In genomic region chr9:4969130-4969529, GRCh38 we compare ENCODE assay signal across 20 cellular contexts. TPM values are rescaled to one million over a fixed set of nuclear protein-coding genes. Genes with fewer than 3 reads are reported as not detected.
DNase-seq lines count a peak whose midpoint lies in the region; ATAC-seq and FAIRE-seq lines count a peak whose summit lies in the region.
"Had no signal": no experiment of that assay in that cellular context is flagged by ENCODE, and none has a peak within 500 bp of the region (broad histone marks: within the 10 kb centered on the region; RNA-seq: fewer than 3 reads in every experiment).

No MANE protein-coding gene starts in this region.

- POLR2A ChIA-PET in activated CD4-positive, alpha-beta memory T cell treated with anti-CD3 and anti-CD28 coated beads, Interleukin-2, amount 10 ng/mL, durations not matched to agents 7 days and 5 days (lab: Charles Lee), result no interaction called here

- CTCF ChIA-PET in activated CD4-positive, alpha-beta memory T cell treated with anti-CD3 and anti-CD28 coated beads, Interleukin-2, amount 10 ng/mL, durations not matched to agents 7 days and 5 days (lab: Charles Lee), result no interaction called here

- H3K4me3 Mint-ChIP-seq in activated CD4-positive, alpha-beta T cell treated with anti-CD3 and anti-CD28 coated beads, Interleukin-2, amount 10 ng/mL, durations not matched to agents 24 days and 14 days, result peak overlapping the region; percentile 34
- peak overlapping the region; percentile 12 for H3K4me3 Mint-ChIP-seq in activated naive CD4-positive, alpha-beta T cell treated with anti-CD3 and anti-CD28 coated beads, Interleukin-2, amount 50 U/mL, for 24 hours
- H3K4me3 Mint-ChIP-seq in activated CD4-positive, alpha-beta memory T cell treated with anti-CD3 and anti-CD28 coated beads, Interleukin-2, amount 10 ng/mL, durations not matched to agents 7 days and 5 days, result no peak overlapping the region
- H3K4me3 Mint-ChIP-seq: CD14-positive monocyte had no signal

- H3K27me3 Mint-ChIP-seq in activated CD4-positive, alpha-beta T cell treated with anti-CD3 and anti-CD28 coated beads, Interleukin-2, amount 10 ng/mL, durations not matched to agents 24 days and 14 days, result no peaks in the 10 kb centered on the region
- no peaks in the 10 kb centered on the region for H3K27me3 Mint-ChIP-seq in activated naive CD4-positive, alpha-beta T cell treated with anti-CD3 and anti-CD28 coated beads, Interleukin-2, amount 50 U/mL, for 24 hours
- H3K27me3 Mint-ChIP-seq in activated CD4-positive, alpha-beta memory T cell treated with anti-CD3 and anti-CD28 coated beads, Interleukin-2, amount 10 ng/mL, durations not matched to agents 7 days and 5 days, result no peaks in the 10 kb centered on the region
- H3K27me3 Mint-ChIP-seq: B cell had no signal

- no peak for DNase-seq in activated CD4-positive, alpha-beta T cell treated with anti-CD3 and anti-CD28 coated beads, Interleukin-2, amount 10 ng/mL, durations not matched to agents 24 days and 14 days
- no peak for DNase-seq in activated CD4-positive, alpha-beta T cell treated with anti-CD3 and anti-CD28 coated beads, Interleukin-2, amount 50 U/mL, for 1 hour
- DNase-seq in activated naive CD4-positive, alpha-beta T cell treated with anti-CD3 and anti-CD28 coated beads, Interleukin-2, amount 50 U/mL, for 72 hours (ENCODE audit: low spot score in 2 of 2), result no peak
- DNase-seq in activated CD4-positive, alpha-beta memory T cell treated with anti-CD3 and anti-CD28 coated beads, Interleukin-2, amount 10 ng/mL, durations not matched to agents 7 days and 5 days, result no peak
- DNase-seq in GDM1 (lab: John Stamatoyannopoulos, UW) (no peak), globus pallidus (ENCODE audit: low spot score) (no peak)
- DNase-seq: DMS53, NCI-H1105 treated with DMSO at 0.1 percent for 48 hours, NCI-H2029 treated with DMSO at 0.1 percent for 48 hours, NCI-H226, NCI-H510A treated with DMSO at 0.1 percent for 48 hours, NCI-H748 treated with DMSO at 0.1 percent for 48 hours, PC-9 had no signal

- intact Hi-C loops in activated CD4-positive, alpha-beta T cell treated with anti-CD3 and anti-CD28 coated beads, Interleukin-2, amount 10 ng/mL, durations not matched to agents 24 days and 14 days (cut with micrococcal nuclease), result no loop called here

- H3K4me1 Mint-ChIP-seq in activated CD4-positive, alpha-beta T cell treated with anti-CD3 and anti-CD28 coated beads, Interleukin-2, amount 10 ng/mL, durations not matched to agents 24 days and 14 days, result peaks cover 28% of the 10 kb centered on the region
- peaks cover 16% of the 10 kb centered on the region for H3K4me1 Mint-ChIP-seq in activated naive CD4-positive, alpha-beta T cell treated with anti-CD3 and anti-CD28 coated beads, Interleukin-2, amount 50 U/mL, for 24 hours
- peaks cover 36% of the 10 kb centered on the region for H3K4me1 Mint-ChIP-seq in activated CD4-positive, alpha-beta memory T cell treated with anti-CD3 and anti-CD28 coated beads, Interleukin-2, amount 10 ng/mL, durations not matched to agents 7 days and 5 days

- peaks cover 3% of the 10 kb centered on the region for H3K36me3 Mint-ChIP-seq in activated CD4-positive, alpha-beta T cell treated with anti-CD3 and anti-CD28 coated beads, Interleukin-2, amount 10 ng/mL, durations not matched to agents 24 days and 14 days (ENCODE audit: low read depth)
- peaks cover under 1% of the 10 kb centered on the region for H3K36me3 Mint-ChIP-seq in activated naive CD4-positive, alpha-beta T cell treated with anti-CD3 and anti-CD28 coated beads, Interleukin-2, amount 50 U/mL, for 24 hours
- peaks cover 6% of the 10 kb centered on the region in 2 donors for H3K36me3 Mint-ChIP-seq in activated naive CD4-positive, alpha-beta T cell treated with anti-CD3 and anti-CD28 coated beads, Interleukin-2, amount 50 U/mL, for 72 hours
- H3K36me3 Mint-ChIP-seq in activated CD4-positive, alpha-beta memory T cell treated with anti-CD3 and anti-CD28 coated beads, Interleukin-2, amount 10 ng/mL, durations not matched to agents 7 days and 5 days (ENCODE audit: low read depth), result peaks cover 4% of the 10 kb centered on the region

- peaks cover 5% of the 10 kb centered on the region for H3K9me3 Mint-ChIP-seq in activated CD4-positive, alpha-beta T cell treated with anti-CD3 and anti-CD28 coated beads, Interleukin-2, amount 10 ng/mL, durations not matched to agents 24 days and 14 days
- H3K9me3 Mint-ChIP-seq in activated naive CD4-positive, alpha-beta T cell treated with anti-CD3 and anti-CD28 coated beads, Interleukin-2, amount 50 U/mL, for 24 hours, result peaks cover 6% of the 10 kb centered on the region
- peaks cover 5 to 6% of the 10 kb centered on the region in 2 donors for H3K9me3 Mint-ChIP-seq in activated naive CD4-positive, alpha-beta T cell treated with anti-CD3 and anti-CD28 coated beads, Interleukin-2, amount 50 U/mL, for 72 hours
- H3K9me3 Mint-ChIP-seq in activated CD4-positive, alpha-beta memory T cell treated with anti-CD3 and anti-CD28 coated beads, Interleukin-2, amount 10 ng/mL, durations not matched to agents 7 days and 5 days, result peaks cover under 1% of the 10 kb centered on the region

- ATAC-seq in activated naive CD4-positive, alpha-beta T cell treated with anti-CD3 and anti-CD28 coated beads, Interleukin-2, amount 50 U/mL, for 72 hours, result no peak

- FAIRE-seq in islet of Langerhans (lab: Jason Lieb, UNC), result peak; percentile 21
- FAIRE-seq: A204.1, D721Med, HTR-8/SVneo had no signal

- H3K27ac Mint-ChIP-seq in activated CD4-positive, alpha-beta T cell treated with anti-CD3 and anti-CD28 coated beads, Interleukin-2, amount 10 ng/mL, durations not matched to agents 24 days and 14 days, result peak overlapping the region; percentile 66
- peak overlapping the region; percentile 89 for H3K27ac Mint-ChIP-seq in activated naive CD4-positive, alpha-beta T cell treated with anti-CD3 and anti-CD28 coated beads, Interleukin-2, amount 50 U/mL, for 24 hours
- peak overlapping the region in 1 of 2 donors; percentile 5 for H3K27ac Mint-ChIP-seq in activated naive CD4-positive, alpha-beta T cell treated with anti-CD3 and anti-CD28 coated beads, Interleukin-2, amount 50 U/mL, for 72 hours
- H3K27ac Mint-ChIP-seq in activated CD4-positive, alpha-beta memory T cell treated with anti-CD3 and anti-CD28 coated beads, Interleukin-2, amount 10 ng/mL, durations not matched to agents 7 days and 5 days, result peak overlapping the region; percentile 20
- H3K27ac Mint-ChIP-seq: B cell, CD14-positive monocyte had no signal

RNA-seq across cellular contexts. Expression of gene JAK2, which starts 15.9 kb away (rescaled TPM):
- total RNA-seq in activated CD4-positive, alpha-beta T cell treated with anti-CD3 and anti-CD28 coated beads, Interleukin-2, amount 10 ng/mL, durations not matched to agents 24 days and 14 days, result 29.3 and 29.9 TPM in 2 replicates
- total RNA-seq in activated naive CD4-positive, alpha-beta T cell treated with anti-CD3 and anti-CD28 coated beads, Interleukin-2, amount 50 U/mL, for 72 hours, result 10 to 100 TPM; 16.4 to 30.4 TPM
- 10 to 100 TPM; 27.2 to 30.0 TPM for total RNA-seq in activated CD4-positive, alpha-beta memory T cell treated with anti-CD3 and anti-CD28 coated beads, Interleukin-2, amount 10 ng/mL, durations not matched to agents 7 days and 5 days
